Comparison of ENCODE assay signal across 13 cellular contexts in genomic region chr20:58433029-58433657, GRCh38. TPM values are rescaled to one million over a fixed set of nuclear protein-coding genes. Genes with fewer than 3 reads are reported as not detected.
DNase-seq lines count a peak whose midpoint lies in the region; ATAC-seq, FAIRE-seq and TF ChIP-seq lines count a peak whose summit lies in the region.
"Had no signal": no experiment of that assay in that cellular context is flagged by ENCODE, and none has a peak within 500 bp of the region (broad histone marks: within the 10 kb centered on the region; RNA-seq: fewer than 3 reads in every experiment).

No MANE protein-coding gene starts in this region.

- peaks cover 12% of the 10 kb centered on the region for H3K4me1 ChIP-seq in CD8-positive, alpha-beta T cell (ENCODE audit: insufficient read depth, low read length)
- H3K4me1 ChIP-seq in RWPE2 (ENCODE audit: insufficient read depth, poor library complexity, severe bottlenecking) (no peaks in the 10 kb centered on the region), HepG2 (ENCODE audit: insufficient read depth, low read length) (peaks cover 44% of the 10 kb centered on the region)

- no peak overlapping the region for H2AFZ ChIP-seq in HepG2 (ENCODE audit: low read length)

- BruUV-seq in HepG2 (replicated peaks; lab: Mats Ljungman, UMichigan), result no TSS peak

- H3K36me3 Mint-ChIP-seq in CD8-positive, alpha-beta T cell, result peaks cover 46% of the 10 kb centered on the region

- TF ChIP-seq CTCF in AG04450 (IDR thresholded peaks at IDR 0.05; ENCODE audit: low read depth, low read length) (no peak), RWPE2 (IDR thresholded peaks at IDR 0.05; ENCODE audit: poor library complexity, severe bottlenecking) (no peak), HepG2 (CRISPR knock-in tag; IDR thresholded peaks at IDR 0.05) (no peak)
- TF ChIP-seq CTCF in CD8-positive, alpha-beta T cell (IDR thresholded peaks at IDR 0.05), result no peak

- peak overlapping the region; percentile 80 for H3K27ac Mint-ChIP-seq in CD8-positive, alpha-beta T cell

- CTCF ChIA-PET in AG04450 (lab: Charles Lee), result interaction anchor here (0.8 to 3.9 kb wide), 3 partner anchors 14 to 195 kb away, joined by 3 to 31 read pairs (median 8); no protein-coding TSS in a partner anchor
- CTCF ChIA-PET in CD8-positive, alpha-beta T cell (lab: Charles Lee), result no interaction called here
- CTCF ChIA-PET in HepG2 (lab: Yijun Ruan, JAX; ENCODE audit: low intra/inter-chr PET ratio, low total read pairs), result no interaction called here

- H3K27me3 Mint-ChIP-seq in CD8-positive, alpha-beta T cell (ENCODE audit: low read depth), result no peaks in the 10 kb centered on the region
- H3K27me3 Mint-ChIP-seq: brain had no signal

- TF ChIP-seq EP300 in HepG2 (IDR thresholded peaks at IDR 0.05; ENCODE audit: low read depth in 2 of 2, low read length in 2 of 2) (no peak), HepG2 (CRISPR knock-in tag; IDR thresholded peaks at IDR 0.05; ENCODE audit: borderline replicate concordance) (no peak)

- no peak for FAIRE-seq in HepG2 (lab: Jason Lieb, UNC)
- FAIRE-seq: GM18507 had no signal

- no peak overlapping the region for H3K4me2 ChIP-seq in HepG2 (ENCODE audit: low read depth, low read length)

- H3K4me3 ChIP-seq in AG04450 (ENCODE audit: low read depth, low read length), result no peak overlapping the region
- no peak overlapping the region for H3K4me3 ChIP-seq in CD8-positive, alpha-beta T cell (ENCODE audit: low read depth, low read length)
- H3K4me3 ChIP-seq in RWPE2 (ENCODE audit: severe bottlenecking), result no peak overlapping the region
- H3K4me3 ChIP-seq in HepG2 (replicated peaks in 1 of 3; ENCODE audit: insufficient read depth in 1 of 3, low read depth in 2 of 3, low read length in 3 of 3), result no peak overlapping the region

- H3K9ac ChIP-seq in HepG2 (ENCODE audit: insufficient read depth, low read depth, low read length), result no peak overlapping the region

- POLR2A ChIA-PET in AG04450 (lab: Yijun Ruan, JAX) (no interaction called here), HepG2 (lab: Yijun Ruan, JAX) (interaction anchor here (1.2 to 1.5 kb wide), 2 partner anchors 9 to 44 kb away, joined by 3 read pairs; partner anchors contain the start of gene VAPB)
- POLR2A ChIA-PET in CD8-positive, alpha-beta T cell (lab: Charles Lee), result interaction anchor here (0.7 kb wide), 1 partner anchor 27 kb away, joined by 3 read pairs; no protein-coding TSS in a partner anchor

- no peak overlapping the region for H3K4me3 Mint-ChIP-seq in CD8-positive, alpha-beta T cell
- H3K4me3 Mint-ChIP-seq: brain had no signal

- in situ Hi-C loops in HepG2 (cut with HindIII; ENCODE audit: extremely low pct_ligation_motif_present, low pct_unique_long_range_greater_than_20kb), result no loop called here

- H3K79me2 ChIP-seq in HepG2 (ENCODE audit: insufficient read depth, low read length), result peaks cover 75% of the 10 kb centered on the region

- whole genome bisulfite sequencing in HepG2 (ENCODE audit: low lambda C conversion rate), result 95% methylated on average over 2 of the region's 2 CpGs

- DNase-seq in AG04450 (ENCODE audit: low read depth, low spot score) (no peak), RWPE2 (ENCODE audit: low spot score) (no peak), HepG2 (ENCODE audit: low spot score) (no peak), SKM-1 treated with dmso at 0.1 percent for 144 hours (lab: John Stamatoyannopoulos, UW; ENCODE audit: unreplicated experiment) (no peak)
- no peak for DNase-seq in CD8-positive, alpha-beta T cell
- DNase-seq: activated CD8-positive, alpha-beta memory T cell treated with anti-CD3 and anti-CD28 coated beads for 24 hours; activated gamma-delta T cell; NCI-H187 had no signal

- H3K9me3 Mint-ChIP-seq in CD8-positive, alpha-beta T cell, result no peaks in the 10 kb centered on the region

- TF ChIP-seq RAD21 in HepG2 (CRISPR knock-in tag; IDR thresholded peaks at IDR 0.05), result no peak

- peaks cover 12% of the 10 kb centered on the region; the same call in 1 of the 2 replicates for H4K20me1 ChIP-seq in HepG2 (ENCODE audit: insufficient read depth, low read length)

- intact Hi-C loops in CD8-positive, alpha-beta T cell (cut with DNase I, micrococcal nuclease), result no loop called here
- intact Hi-C loops in HepG2 (cut with micrococcal nuclease; ENCODE audit: unreplicated experiment), result loop anchor here (5.0 kb wide), 1 partner anchor 441 kb away; no protein-coding TSS in a partner anchor

- ATAC-seq in CD8-positive, alpha-beta T cell, result no peak
- ATAC-seq in RWPE2 (ENCODE audit: low read depth), result peak; percentile 4; the same call in 2 of the 3 replicates
- ATAC-seq in HepG2, result no peak
- ATAC-seq in SK-N-SH treated with all-trans-retinoic acid at 6 μM for 48 hours, result no peak
- no peak for ATAC-seq in HG03095 (IDR thresholded peaks at IDR 0.05; ENCODE audit: unreplicated experiment)
- no peak for ATAC-seq in GM21576 (IDR thresholded peaks at IDR 0.05; ENCODE audit: unreplicated experiment)

- no peaks in the 10 kb centered on the region for H3K9me3 ChIP-seq in AG04450 (ENCODE audit: control insufficient read depth, insufficient read depth, low read length)
- H3K9me3 ChIP-seq in CD8-positive, alpha-beta T cell (ENCODE audit: low read length), result no peaks in the 10 kb centered on the region
- H3K9me3 ChIP-seq in RWPE2 (ENCODE audit: severe bottlenecking), result no peaks in the 10 kb centered on the region
- no peaks in the 10 kb centered on the region for H3K9me3 ChIP-seq in HepG2 (ENCODE audit: low read length)

- H3K27me3 ChIP-seq in AG04450 (ENCODE audit: control insufficient read depth, insufficient read depth, low read length), result no peaks in the 10 kb centered on the region
- H3K27me3 ChIP-seq in CD8-positive, alpha-beta T cell (ENCODE audit: insufficient read depth, low read length), result no peaks in the 10 kb centered on the region
- no peaks in the 10 kb centered on the region for H3K27me3 ChIP-seq in RWPE2 (ENCODE audit: insufficient read depth, poor library complexity, severe bottlenecking)
- H3K27me3 ChIP-seq in HepG2 (ENCODE audit: control insufficient read depth in 1 of 2, insufficient read depth in 2 of 2, low read length in 2 of 2), result no peaks in the 10 kb centered on the region

- no peaks in the 10 kb centered on the region for H3K36me3 ChIP-seq in CD8-positive, alpha-beta T cell (ENCODE audit: insufficient read depth, low read length)
- H3K36me3 ChIP-seq in RWPE2 (ENCODE audit: low read depth) (peaks cover 66% of the 10 kb centered on the region), HepG2 (replicated peaks in 1 of 2; ENCODE audit: control insufficient read depth in 1 of 2, insufficient read depth in 2 of 2, low read length in 2 of 2) (peaks cover 10 to 42% of the 10 kb centered on the region in 2 experiments)

- peaks cover 51% of the 10 kb centered on the region for H3K4me1 Mint-ChIP-seq in CD8-positive, alpha-beta T cell (ENCODE audit: low read depth)

- H3K27ac ChIP-seq in AG04450 (ENCODE audit: low read depth, low read length) (peak overlapping the region; percentile 31), RWPE2 (ENCODE audit: poor library complexity, severe bottlenecking) (no peak overlapping the region), HepG2 (ENCODE audit: extremely low read length, insufficient read depth, low read length) (no peak overlapping the region)
- H3K27ac ChIP-seq in CD8-positive, alpha-beta T cell (ENCODE audit: low read depth, low read length), result no peak overlapping the region

- TF ChIP-seq POLR2A in HepG2 (IDR thresholded peaks at IDR 0.05; ENCODE audit: insufficient read depth in 1 of 2, low read depth in 2 of 2, low read length in 2 of 2), result no peak

TF ChIP-seq in HepG2, 621 proteins besides CTCF, POLR2A, EP300 and RAD21 (continues in another document):
- TF ChIP-seq RBM22 (optimal IDR thresholded peaks at IDR 0.05; ENCODE audit: low read length), result peak; percentile 68

TF ChIP-seq in SK-N-SH treated with all-trans-retinoic acid at 6 μM for 48 hours, 23 proteins besides CTCF, POLR2A, EP300 and RAD21 (continues in another document):
- TF ChIP-seq SNAI2 (CRISPR knock-in tag; IDR thresholded peaks at IDR 0.05) (no peak), GLIS3 (CRISPR knock-in tag; IDR thresholded peaks at IDR 0.05) (no peak), PPARA (CRISPR knock-in tag; IDR thresholded peaks at IDR 0.05; ENCODE audit: borderline replicate concordance) (no peak)

RNA-seq across cellular contexts. Expression of gene VAPB, which starts 44.1 kb away (rescaled TPM):
- 36.3 and 43.8 TPM in 2 replicates for polyA plus RNA-seq in AG04450 (2011; rRNA removed)
- polyA minus RNA-seq in AG04450 (2011; rRNA and poly(A)+ RNA removed), result 23.3 and 25.5 TPM in 2 replicates
- total RNA-seq in CD8-positive, alpha-beta T cell, result 10 to 100 TPM; 29.3 to 32.3 TPM
- 18.6 and 39.5 TPM in 2 replicates for total RNA-seq in HepG2 (2016; rRNA removed; fragmentation: Illumina TruSeq; extraction: Trizol)
- 8.4 and 10.3 TPM in 2 replicates for total RNA-seq in HepG2 (2016; cell fraction: cytosol; rRNA removed; fragmentation: Illumina TruSeq; extraction: Trizol; ENCODE audit: low read depth)
- total RNA-seq in HepG2 (2016; cell fraction: insoluble cytoplasmic fraction; rRNA removed; fragmentation: Illumina TruSeq; extraction: Trizol), result 17.8 and 34.8 TPM in 2 replicates
- total RNA-seq in HepG2 (2016; cell fraction: membrane; rRNA removed; fragmentation: Illumina TruSeq; extraction: Trizol), result 22.3 and 22.4 TPM in 2 replicates
- 26.5 and 27.8 TPM in 2 replicates for total RNA-seq in HepG2 (2016; cell fraction: nucleus; rRNA removed; fragmentation: Illumina TruSeq; extraction: Trizol)
- polyA plus RNA-seq in HepG2 (2011; rRNA removed), result 40.5 and 48.5 TPM in 2 replicates
- polyA plus RNA-seq in HepG2 (2011; cell fraction: cytosol; rRNA removed), result 28.8 and 43.5 TPM in 2 replicates
- polyA plus RNA-seq in HepG2 (2011; cell fraction: nucleus; rRNA removed), result 25.8 and 29.7 TPM in 2 replicates
- 65.3 and 69.0 TPM in 2 replicates for polyA plus RNA-seq in HepG2 (2012)
- 10.2 and 12.1 TPM in 2 replicates for polyA plus RNA-seq in HepG2 (2016; cell fraction: cytosol; fragmentation: Illumina TruSeq; extraction: Trizol; ENCODE audit: low read depth)
- 58.7 and 72.2 TPM in 2 replicates for polyA plus RNA-seq in HepG2 (2016; cell fraction: insoluble cytoplasmic fraction; fragmentation: Illumina TruSeq; extraction: Trizol; ENCODE audit: low read depth)
- 23.4 and 25.9 TPM in 2 replicates for polyA plus RNA-seq in HepG2 (2016; cell fraction: membrane; fragmentation: Illumina TruSeq; extraction: Trizol; ENCODE audit: low read depth)
- 58.8 and 66.1 TPM in 2 replicates for polyA plus RNA-seq in HepG2 (2016; cell fraction: nucleus; fragmentation: Illumina TruSeq; extraction: Trizol; ENCODE audit: insufficient read depth, low read depth)
- 31.5 and 42.0 TPM in 2 replicates for polyA minus RNA-seq in HepG2 (2011; rRNA and poly(A)+ RNA removed; ENCODE audit: low replicate concordance)
- polyA minus RNA-seq in HepG2 (2011; cell fraction: cytosol; rRNA and poly(A)+ RNA removed), result 26.7 and 39.2 TPM in 2 replicates
- 50.6 and 58.1 TPM in 2 replicates for polyA minus RNA-seq in HepG2 (2011; cell fraction: nucleus; rRNA and poly(A)+ RNA removed)
